8 cellular contexts compared by ENCODE assay signal in the genomic region with DNA sequence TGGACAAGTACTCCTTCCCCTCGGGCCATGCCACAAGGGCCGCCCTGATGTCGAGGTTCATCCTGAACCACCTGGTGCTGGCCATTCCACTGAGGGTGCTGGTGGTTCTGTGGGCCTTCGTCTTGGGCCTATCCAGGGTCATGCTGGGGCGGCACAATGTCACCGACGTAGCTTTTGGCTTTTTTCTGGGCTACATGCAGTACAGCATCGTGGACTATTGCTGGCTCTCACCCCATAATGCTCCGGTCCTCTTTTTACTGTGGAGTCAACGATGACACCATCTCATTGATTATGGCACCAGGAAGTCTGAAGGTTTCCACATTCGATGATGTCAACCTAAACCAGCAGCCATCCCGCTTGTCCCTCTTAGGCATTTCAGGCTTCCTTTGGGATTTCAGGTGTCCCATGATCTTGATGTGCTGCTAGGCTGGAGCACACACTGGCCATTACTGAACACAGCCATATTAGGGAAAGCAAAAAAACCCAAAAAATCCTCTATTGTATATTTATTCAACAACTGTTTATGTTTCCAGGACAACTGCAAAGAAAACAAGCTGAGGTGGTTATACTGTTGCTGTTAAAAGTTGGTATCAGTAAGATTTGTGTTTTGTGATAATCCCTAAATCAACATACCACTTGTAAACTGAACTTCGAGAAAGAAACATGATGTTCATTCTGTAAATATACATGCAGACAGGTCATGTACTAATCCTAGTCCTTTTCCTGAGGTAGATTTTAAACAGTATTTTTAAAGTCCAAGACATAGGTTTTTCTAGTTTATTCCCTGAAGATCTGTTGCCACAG. TPM values are rescaled to one million over a fixed set of nuclear protein-coding genes. Genes with fewer than 3 reads are reported as not detected.
DNase-seq lines count a peak whose midpoint lies in the region; ATAC-seq and TF ChIP-seq lines count a peak whose summit lies in the region.

No MANE protein-coding gene starts in this region.

- H3K36me3 ChIP-seq in Panc1 (ENCODE audit: control insufficient read depth, insufficient read depth, low read length) (no peaks in the 10 kb centered on the region), osteoblast (ENCODE audit: insufficient read depth, low read length) (no peaks in the 10 kb centered on the region)

- H3K9me3 ChIP-seq in Panc1 (ENCODE audit: control insufficient read depth, insufficient read depth, low read depth, low read length) (no peaks in the 10 kb centered on the region), osteoblast (ENCODE audit: low read depth, low read length) (no peaks in the 10 kb centered on the region)

- peak overlapping the region; percentile 97 for H3K4me3 Mint-ChIP-seq in activated CD8-positive, alpha-beta memory T cell treated with anti-CD3 and anti-CD28 coated beads, Interleukin-2, amount 10 ng/mL, durations not matched to agents 7 days and 5 days

- H3K27ac ChIP-seq in Panc1 (ENCODE audit: low read length) (no peak overlapping the region), osteoblast (ENCODE audit: low read depth, low read length) (peak overlapping the region; percentile 0)

- H3K9me3 Mint-ChIP-seq in activated CD8-positive, alpha-beta memory T cell treated with anti-CD3 and anti-CD28 coated beads, Interleukin-2, amount 10 ng/mL, durations not matched to agents 7 days and 5 days (ENCODE audit: low read depth), result no peaks in the 10 kb centered on the region

- H3K36me3 Mint-ChIP-seq in activated CD8-positive, alpha-beta memory T cell treated with anti-CD3 and anti-CD28 coated beads, Interleukin-2, amount 10 ng/mL, durations not matched to agents 7 days and 5 days, result peaks cover 3% of the 10 kb centered on the region

- H4K20me1 ChIP-seq in osteoblast (ENCODE audit: insufficient read depth, low read length), result no peaks in the 10 kb centered on the region

- in situ Hi-C loops in Panc1 (cut with HindIII; ENCODE audit: low pct_unique_long_range_greater_than_20kb, low sequenced_read_pairs), result no loop called here

- peaks cover 6% of the 10 kb centered on the region for H3K79me2 ChIP-seq in osteoblast (ENCODE audit: insufficient read depth, low read length)

- ATAC-seq in activated CD8-positive, alpha-beta memory T cell treated with anti-CD3 and anti-CD28 coated beads, Interleukin-2, amount 10 ng/mL, durations not matched to agents 7 days and 5 days, result no peak
- ATAC-seq in Panc1 (no peak), HG03469 (IDR thresholded peaks at IDR 0.05; ENCODE audit: unreplicated experiment) (no peak)

- peak overlapping the region; percentile 72 for H3K27ac Mint-ChIP-seq in activated CD8-positive, alpha-beta memory T cell treated with anti-CD3 and anti-CD28 coated beads, Interleukin-2, amount 10 ng/mL, durations not matched to agents 7 days and 5 days

- CTCF ChIA-PET in activated CD8-positive, alpha-beta memory T cell treated with anti-CD3 and anti-CD28 coated beads, Interleukin-2, amount 10 ng/mL, durations not matched to agents 7 days and 5 days (lab: Charles Lee), result interaction anchor here (0.6 to 1.4 kb wide), 9 partner anchors 12 to 1939 kb away, joined by 3 to 6 read pairs (median 3); a partner anchor contains a TSS
- CTCF ChIA-PET in Panc1 (lab: Charles Lee), result no interaction called here

- no peaks in the 10 kb centered on the region; the same call in 1 of the 2 replicates for H3K4me1 ChIP-seq in Panc1 (ENCODE audit: control insufficient read depth, insufficient read depth, low read length)
- H3K4me1 ChIP-seq in osteoblast (ENCODE audit: insufficient read depth, low read length), result peaks cover 42% of the 10 kb centered on the region

- no peak for DNase-seq in activated CD8-positive, alpha-beta memory T cell treated with anti-CD3 and anti-CD28 coated beads, Interleukin-2, amount 10 ng/mL, durations not matched to agents 7 days and 5 days
- DNase-seq in activated CD8-positive, alpha-beta memory T cell treated with anti-CD3 and anti-CD28 coated beads for 24 hours, result no peak
- no peak for DNase-seq in Panc1 (ENCODE audit: low read depth, low spot score)
- DNase-seq in epithelial cell of esophagus (ENCODE audit: low read depth), result peak; percentile 37
- peak; percentile 58 for DNase-seq in osteoblast (ENCODE audit: insufficient read length, low spot score, missing footprints)
- no peak for DNase-seq in LoVo (ENCODE audit: low spot score)
- no peak for DNase-seq in HUDEP-2 (lab: John Stamatoyannopoulos, UW; ENCODE audit: unreplicated experiment in 76 of 76)

- H3K4me3 ChIP-seq in Panc1 (ENCODE audit: low read depth in 2 of 2, low read length in 2 of 2) (peak overlapping the region; percentile 50 to 53), epithelial cell of esophagus (ENCODE audit: low read length) (peak overlapping the region; percentile 66), osteoblast (ENCODE audit: insufficient read depth, low read length) (peak overlapping the region; percentile 83)

- POLR2A ChIA-PET in Panc1 (lab: Charles Lee), result no interaction called here

- no TSS peak for BruUV-seq in Panc1 (replicated peaks; lab: Mats Ljungman, UMichigan)

- peaks cover 7% of the 10 kb centered on the region for H3K27me3 Mint-ChIP-seq in activated CD8-positive, alpha-beta memory T cell treated with anti-CD3 and anti-CD28 coated beads, Interleukin-2, amount 10 ng/mL, durations not matched to agents 7 days and 5 days

- intact Hi-C loops in Panc1 (cut with micrococcal nuclease; ENCODE audit: unreplicated experiment), result loop anchor here (10.0 kb wide), 1 partner anchor 278 kb away; no protein-coding TSS in a partner anchor

- H3K4me2 ChIP-seq in osteoblast (ENCODE audit: insufficient read depth, low read length), result peak overlapping the region; percentile 97

- peak overlapping the region; percentile 90 for H2AFZ ChIP-seq in osteoblast (ENCODE audit: low read length)

- TF ChIP-seq CTCF in Panc1 (IDR thresholded peaks at IDR 0.05) (no peak), epithelial cell of esophagus (IDR thresholded peaks at IDR 0.05; ENCODE audit: insufficient read depth, low read depth, low read length, missing control alignments) (no peak), osteoblast (IDR thresholded peaks at IDR 0.05; ENCODE audit: extremely low read depth, low read depth, low read length) (no peak)

- peaks cover 57% of the 10 kb centered on the region for H3K4me1 Mint-ChIP-seq in activated CD8-positive, alpha-beta memory T cell treated with anti-CD3 and anti-CD28 coated beads, Interleukin-2, amount 10 ng/mL, durations not matched to agents 7 days and 5 days

- H3K27me3 ChIP-seq in Panc1 (ENCODE audit: control insufficient read depth, insufficient read depth, low read length) (no peaks in the 10 kb centered on the region), osteoblast (ENCODE audit: insufficient read depth, low read length) (no peaks in the 10 kb centered on the region)

RNA-seq across cellular contexts. Expression of a gene that starts 1.1 kb away (rescaled TPM):
- 10 to 100 TPM in 1 of 2 experiments, 1 to 10 TPM in 1; 9.3 to 10.2 TPM for total RNA-seq in activated CD8-positive, alpha-beta memory T cell treated with anti-CD3 and anti-CD28 coated beads, Interleukin-2, amount 10 ng/mL, durations not matched to agents 7 days and 5 days
- total RNA-seq in Panc1 (2021; ENCODE audit: unreplicated experiment), result 1.8 TPM
- 1.6 TPM for polyA plus RNA-seq in Panc1 (2012; ENCODE audit: insufficient read length)
- 7.2 and 8.3 TPM in 2 replicates for total RNA-seq in osteoblast

RNA-seq across cellular contexts. Expression of a gene that starts 3.1 kb away (rescaled TPM):
- total RNA-seq in activated CD8-positive, alpha-beta memory T cell treated with anti-CD3 and anti-CD28 coated beads, Interleukin-2, amount 10 ng/mL, durations not matched to agents 7 days and 5 days, result under 1 TPM; 0.56 to 0.73 TPM
- total RNA-seq in Panc1 (2021; ENCODE audit: unreplicated experiment) (0.13 TPM), osteoblast (0.72 and 1.2 TPM in 2 replicates)
- 0.45 TPM for polyA plus RNA-seq in Panc1 (2012; ENCODE audit: insufficient read length)

RNA-seq across cellular contexts. Expression of a gene that starts 16.2 kb away (rescaled TPM):
- 10 to 100 TPM; 10.1 to 12.4 TPM for total RNA-seq in activated CD8-positive, alpha-beta memory T cell treated with anti-CD3 and anti-CD28 coated beads, Interleukin-2, amount 10 ng/mL, durations not matched to agents 7 days and 5 days
- total RNA-seq in Panc1 (2021; ENCODE audit: unreplicated experiment) (3.0 TPM), osteoblast (29.3 and 35.1 TPM in 2 replicates)
- polyA plus RNA-seq in Panc1 (2012; ENCODE audit: insufficient read length), result 2.6 TPM

Comparison
In these comparisons a context has a peak if more than half of its experiments do, and no peak if none do; other contexts are left out.
1. DNase-seq: peak in epithelial cell of esophagus (single experiment) and osteoblast (single experiment); none in activated CD8-positive, alpha-beta memory T cell treated with anti-CD3 and anti-CD28 coated beads, Interleukin-2, amount 10 ng/mL, durations not matched to agents 7 days and 5 days (single experiment), activated CD8-positive, alpha-beta memory T cell treated with anti-CD3 and anti-CD28 coated beads for 24 hours (single experiment), Panc1 (single experiment), LoVo (single experiment) and HUDEP-2 (0 of 76).
2. Peak in every context shown above with its lines, with median percentiles within 50 percentile points of each other: H3K4me3 ChIP-seq.